Comparison of ENCODE assay signal across 8 cellular contexts in genomic region chr1:144918027-144918603, GRCh38.
DNase-seq lines count a peak whose midpoint lies in the region; ATAC-seq, FAIRE-seq and TF ChIP-seq lines count a peak whose summit lies in the region.
"Not testable (repeated sequence)": the region's sequence is repeated elsewhere in the genome, so short reads cannot be mapped to it uniquely, and the experiment has no call there.

No MANE protein-coding gene starts in this region.

- H3K36me3 ChIP-seq in RWPE2 (ENCODE audit: low read depth) = not testable (repeated sequence)

- not testable (repeated sequence) for H3K36me3 Mint-ChIP-seq in activated CD4-positive, alpha-beta memory T cell treated with anti-CD3 and anti-CD28 coated beads, Interleukin-2, amount 10 ng/mL, durations not matched to agents 7 days and 5 days (ENCODE audit: low read depth); activated naive CD4-positive, alpha-beta T cell treated with anti-CD3 and anti-CD28 coated beads, Interleukin-2, amount 50 U/mL, for 72 hours; endothelial cell (ENCODE audit: low read depth, unreplicated experiment); neural crest cell (ENCODE audit: low read depth); stimulated activated naive CD8-positive, alpha-beta T cell treated with anti-CD3 and anti-CD28 coated beads, Interleukin-15, Interleukin-2, amounts not matched to agents 100 ng/mL and 50 ng/mL, for 24 hours (ENCODE audit: low read depth)

- not testable (repeated sequence) for H3K4me3 ChIP-seq in A549; RWPE2 (ENCODE audit: severe bottlenecking)

- DNase-seq in A549 (ENCODE audit: low read depth in 1 of 2, low spot score in 1 of 2); RWPE2 (ENCODE audit: low spot score); activated CD4-positive, alpha-beta memory T cell treated with anti-CD3 and anti-CD28 coated beads, Interleukin-2, amount 10 ng/mL, durations not matched to agents 7 days and 5 days; activated naive CD4-positive, alpha-beta T cell treated with anti-CD3 and anti-CD28 coated beads, Interleukin-2, amount 50 U/mL, for 72 hours (ENCODE audit: low spot score in 2 of 2); endothelial cell (ENCODE audit: low spot score); left lobe of liver (ENCODE audit: low spot score); neural crest cell (ENCODE audit: low read depth, low spot score): not testable (repeated sequence)

- H3K4me2 ChIP-seq in A549 = not testable (repeated sequence)

- not testable (repeated sequence) for H3K27ac ChIP-seq in A549; RWPE2 (ENCODE audit: poor library complexity, severe bottlenecking)

- H3K4me3 Mint-ChIP-seq in activated CD4-positive, alpha-beta memory T cell treated with anti-CD3 and anti-CD28 coated beads, Interleukin-2, amount 10 ng/mL, durations not matched to agents 7 days and 5 days; stimulated activated naive CD8-positive, alpha-beta T cell treated with anti-CD3 and anti-CD28 coated beads, Interleukin-15, Interleukin-2, amounts not matched to agents 100 ng/mL and 50 ng/mL, for 24 hours: not testable (repeated sequence)
- peak overlapping the region; percentile 70 for H3K4me3 Mint-ChIP-seq in endothelial cell (ENCODE audit: unreplicated experiment)
- H3K4me3 Mint-ChIP-seq in neural crest cell = peak overlapping the region; percentile 69

- CTCF ChIA-PET in A549 (lab: Yijun Ruan, JAX); activated CD4-positive, alpha-beta memory T cell treated with anti-CD3 and anti-CD28 coated beads, Interleukin-2, amount 10 ng/mL, durations not matched to agents 7 days and 5 days (lab: Charles Lee): not testable (repeated sequence)

- not testable (repeated sequence) for H3K27me3 Mint-ChIP-seq in activated CD4-positive, alpha-beta memory T cell treated with anti-CD3 and anti-CD28 coated beads, Interleukin-2, amount 10 ng/mL, durations not matched to agents 7 days and 5 days; endothelial cell (ENCODE audit: unreplicated experiment); neural crest cell (ENCODE audit: low read depth); stimulated activated naive CD8-positive, alpha-beta T cell treated with anti-CD3 and anti-CD28 coated beads, Interleukin-15, Interleukin-2, amounts not matched to agents 100 ng/mL and 50 ng/mL, for 24 hours

- TF ChIP-seq POLR2A in A549 (IDR thresholded peaks at IDR 0.05; ENCODE audit: low read length) = not testable (repeated sequence)

- not testable (repeated sequence) for FAIRE-seq in A549 (lab: Jason Lieb, UNC)

- not testable (repeated sequence) for TF ChIP-seq RAD21 in A549 (conservative IDR thresholded peaks at IDR 0.05 in 1 of 2, IDR thresholded peaks at IDR 0.05 in 1 of 2)

- POLR2A ChIA-PET in A549 (lab: Yijun Ruan, JAX); activated CD4-positive, alpha-beta memory T cell treated with anti-CD3 and anti-CD28 coated beads, Interleukin-2, amount 10 ng/mL, durations not matched to agents 7 days and 5 days (lab: Charles Lee): not testable (repeated sequence)

- not testable (repeated sequence) for H3K4me1 Mint-ChIP-seq in activated CD4-positive, alpha-beta memory T cell treated with anti-CD3 and anti-CD28 coated beads, Interleukin-2, amount 10 ng/mL, durations not matched to agents 7 days and 5 days; endothelial cell (ENCODE audit: unreplicated experiment); neural crest cell; stimulated activated naive CD8-positive, alpha-beta T cell treated with anti-CD3 and anti-CD28 coated beads, Interleukin-15, Interleukin-2, amounts not matched to agents 100 ng/mL and 50 ng/mL, for 24 hours (ENCODE audit: low read depth)

- H3K9me3 Mint-ChIP-seq in activated CD4-positive, alpha-beta memory T cell treated with anti-CD3 and anti-CD28 coated beads, Interleukin-2, amount 10 ng/mL, durations not matched to agents 7 days and 5 days; activated naive CD4-positive, alpha-beta T cell treated with anti-CD3 and anti-CD28 coated beads, Interleukin-2, amount 50 U/mL, for 72 hours; endothelial cell (ENCODE audit: unreplicated experiment); neural crest cell; stimulated activated naive CD8-positive, alpha-beta T cell treated with anti-CD3 and anti-CD28 coated beads, Interleukin-15, Interleukin-2, amounts not matched to agents 100 ng/mL and 50 ng/mL, for 24 hours: not testable (repeated sequence)

- TF ChIP-seq CTCF in A549 (IDR thresholded peaks at IDR 0.05); RWPE2 (IDR thresholded peaks at IDR 0.05; ENCODE audit: poor library complexity, severe bottlenecking); endothelial cell (IDR thresholded peaks at IDR 0.05; ENCODE audit: unreplicated experiment); neural crest cell (conservative IDR thresholded peaks at IDR 0.05): not testable (repeated sequence)

- not testable (repeated sequence) for H3K4me1 ChIP-seq in A549; RWPE2 (ENCODE audit: insufficient read depth, poor library complexity, severe bottlenecking)

- ATAC-seq in A549 (peak; percentile 37 to 43; a peak in 3 of 6 replicates), RWPE2 (ENCODE audit: low read depth) (peak; percentile 51; the same call in 2 of the 3 replicates), left lobe of liver (peak; percentile 41)
- ATAC-seq in activated naive CD4-positive, alpha-beta T cell treated with anti-CD3 and anti-CD28 coated beads, Interleukin-2, amount 50 U/mL, for 72 hours = peak; percentile 1 to 41

- not testable (repeated sequence) for TF ChIP-seq EP300 in A549 (IDR thresholded peaks at IDR 0.05)

- peak overlapping the region; percentile 83 for H3K27ac Mint-ChIP-seq in activated CD4-positive, alpha-beta memory T cell treated with anti-CD3 and anti-CD28 coated beads, Interleukin-2, amount 10 ng/mL, durations not matched to agents 7 days and 5 days
- H3K27ac Mint-ChIP-seq in activated naive CD4-positive, alpha-beta T cell treated with anti-CD3 and anti-CD28 coated beads, Interleukin-2, amount 50 U/mL, for 72 hours = not testable (repeated sequence)
- peak overlapping the region; percentile 67 for H3K27ac Mint-ChIP-seq in endothelial cell (ENCODE audit: unreplicated experiment)
- H3K27ac Mint-ChIP-seq in neural crest cell (ENCODE audit: unreplicated experiment) = peak overlapping the region; percentile 57
- peak overlapping the region; percentile 72 for H3K27ac Mint-ChIP-seq in stimulated activated naive CD8-positive, alpha-beta T cell treated with anti-CD3 and anti-CD28 coated beads, Interleukin-15, Interleukin-2, amounts not matched to agents 100 ng/mL and 50 ng/mL, for 24 hours

- not testable (repeated sequence) for H3K27me3 ChIP-seq in RWPE2 (ENCODE audit: insufficient read depth, poor library complexity, severe bottlenecking)

- not testable (repeated sequence) for H3K9me3 ChIP-seq in A549; RWPE2 (ENCODE audit: severe bottlenecking)

- WGBS in A549 (ENCODE audit: missing lambda C conversion rate) = 48% methylated on average over 2 of the region's 3 CpGs
